ENCODE assay signal across 8 cellular contexts in the genomic region with DNA sequence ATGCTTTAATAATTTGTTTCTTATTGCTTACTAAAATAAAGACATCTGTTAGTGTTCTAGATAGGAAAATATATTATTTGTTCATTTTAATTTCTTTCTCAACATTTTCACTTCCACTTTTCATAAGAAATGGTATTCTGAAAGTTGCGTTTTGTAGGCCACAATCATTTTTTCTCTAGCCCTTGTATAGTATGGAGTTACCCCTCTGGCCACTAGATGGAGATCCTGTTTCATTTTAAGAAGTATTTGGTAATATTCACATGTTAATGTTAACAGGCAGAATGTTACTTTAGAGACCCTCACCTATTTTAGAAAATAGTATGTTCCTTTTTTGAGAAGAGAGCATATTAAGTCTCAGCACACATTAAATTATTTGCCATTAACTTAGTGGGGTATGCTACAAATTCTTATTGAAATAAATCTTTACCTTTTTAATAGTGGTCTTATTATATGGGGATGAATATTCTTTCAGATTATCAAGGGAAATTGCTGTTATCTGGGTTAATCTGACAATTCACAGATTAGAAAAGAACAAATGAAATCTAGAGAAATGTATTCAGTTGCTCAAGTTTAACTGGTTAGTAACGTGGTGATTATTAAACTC.
DNase-seq lines count a peak whose midpoint lies in the region; ATAC-seq, FAIRE-seq and TF ChIP-seq lines count a peak whose summit lies in the region.

No MANE protein-coding gene starts in this region.

- no peak overlapping the region for H2AK5ac ChIP-seq in mesendoderm (ENCODE audit: low read length)

- no peak overlapping the region for H4K5ac ChIP-seq in mesendoderm (ENCODE audit: low read length)

- peak overlapping the region; percentile 60 for H3K4me2 ChIP-seq in OCI-LY3 (ENCODE audit: low read length)
- no peak overlapping the region for H3K4me2 ChIP-seq in mesendoderm (ENCODE audit: low read length)

- H3K27me3 ChIP-seq in OCI-LY3 (ENCODE audit: low read depth, low read length) (no peaks in the 10 kb centered on the region), mesendoderm (ENCODE audit: insufficient read depth, low read length, poor library complexity) (no peaks in the 10 kb centered on the region)

- peaks cover 12% of the 10 kb centered on the region for H3K4me1 ChIP-seq in OCI-LY3 (ENCODE audit: low read length)
- no peaks in the 10 kb centered on the region for H3K4me1 ChIP-seq in mesendoderm (ENCODE audit: control insufficient read depth, low read depth, low read length)

- H3K36me3 ChIP-seq in OCI-LY3 (replicated peaks; ENCODE audit: low read depth, low read length) = peaks cover 6% of the 10 kb centered on the region
- no peaks in the 10 kb centered on the region for H3K36me3 ChIP-seq in mesendoderm (ENCODE audit: control insufficient read depth, insufficient read depth, low read length)

- H3K9ac ChIP-seq in OCI-LY3 (ENCODE audit: low read length) (no peak overlapping the region), mesendoderm (ENCODE audit: low read length) (no peak overlapping the region)

- no peak overlapping the region for H2BK5ac ChIP-seq in mesendoderm (ENCODE audit: low read length)

- DNase-seq in D721Med (ENCODE audit: insufficient read length, low spot score) = no peak
- peak; percentile 29 for DNase-seq in GM19239 (ENCODE audit: insufficient read length, low spot score)
- DNase-seq in dermis blood vessel endothelial cell = peak; percentile 74
- peak; percentile 47 for DNase-seq in mesendoderm
- no peak for DNase-seq in NCI-H128 (lab: John Stamatoyannopoulos, UW; ENCODE audit: unreplicated experiment)
- no peak for DNase-seq in COLO668 (lab: John Stamatoyannopoulos, UW; ENCODE audit: unreplicated experiment)

- peaks cover 4% of the 10 kb centered on the region; the same call in 1 of the 2 replicates for H4K20me1 ChIP-seq in OCI-LY3 (ENCODE audit: insufficient read depth, low read length)

- H2BK15ac ChIP-seq in mesendoderm (replicated peaks; ENCODE audit: low read depth) = no peak overlapping the region

- no peak overlapping the region for H3K56ac ChIP-seq in mesendoderm (ENCODE audit: low read length)

- H3K18ac ChIP-seq in mesendoderm (ENCODE audit: low read length) = no peak overlapping the region

- H4K8ac ChIP-seq in mesendoderm (ENCODE audit: low read depth, low read length) = no peak overlapping the region

- no peak overlapping the region for H2BK120ac ChIP-seq in mesendoderm (ENCODE audit: low read depth, low read length)

- peak; percentile 79 for TF ChIP-seq CTCF in D721Med (IDR thresholded peaks at IDR 0.05; ENCODE audit: insufficient read depth, missing control alignments)
- TF ChIP-seq CTCF in OCI-LY3 (IDR thresholded peaks at IDR 0.05; ENCODE audit: low read depth, low read length) = peak; percentile 82

- FAIRE-seq in D721Med (lab: Jason Lieb, UNC) (no peak), GM19239 (lab: Jason Lieb, UNC) (peak; percentile 67)

- ATAC-seq in HG03378 (IDR thresholded peaks at IDR 0.05; ENCODE audit: unreplicated experiment) = peak; percentile 81

- H3K23ac ChIP-seq in mesendoderm (ENCODE audit: low read length) = no peak overlapping the region

- H3K27ac ChIP-seq in OCI-LY3 (ENCODE audit: low read length) = peak overlapping the region; percentile 73
- H3K27ac ChIP-seq in mesendoderm (ENCODE audit: low read depth, low read length) = no peak overlapping the region

- no peak overlapping the region for H3K4ac ChIP-seq in mesendoderm (ENCODE audit: low read depth, low read length)

- H3K79me1 ChIP-seq in mesendoderm (ENCODE audit: low read length) = no peaks in the 10 kb centered on the region

- WGBS in mesendoderm (ENCODE audit: extremely low coverage, insufficient coverage, low lambda C conversion rate) = no CpG with 5 or more reads among the region's 2 CpGs

- H3K79me2 ChIP-seq in OCI-LY3 (ENCODE audit: low read length) (no peaks in the 10 kb centered on the region), mesendoderm (ENCODE audit: control insufficient read depth, insufficient read depth, low read length) (no peaks in the 10 kb centered on the region)

- H3K9me3 ChIP-seq in OCI-LY3 (ENCODE audit: insufficient read depth, low read length) = no peaks in the 10 kb centered on the region

- H2AFZ ChIP-seq in OCI-LY3 (ENCODE audit: low read depth, low read length) = no peak overlapping the region

- H3K4me3 ChIP-seq in OCI-LY3 (ENCODE audit: low read length) = 0 out of 2 replicates have a peak overlapping the region, but pooled peaks have one; percentile 31
- H3K4me3 ChIP-seq in mesendoderm (ENCODE audit: low read length) = no peak overlapping the region

Comparison
In these comparisons a context has a peak if more than half of its experiments do, and no peak if none do; other contexts are left out.
1. DNase-seq: peak in GM19239 (single experiment), dermis blood vessel endothelial cell (single experiment) and mesendoderm (single experiment); none in D721Med (single experiment), NCI-H128 (single experiment) and COLO668 (single experiment).